Comparison of ENCODE assay signal across 22 cellular contexts in the genomic region with DNA sequence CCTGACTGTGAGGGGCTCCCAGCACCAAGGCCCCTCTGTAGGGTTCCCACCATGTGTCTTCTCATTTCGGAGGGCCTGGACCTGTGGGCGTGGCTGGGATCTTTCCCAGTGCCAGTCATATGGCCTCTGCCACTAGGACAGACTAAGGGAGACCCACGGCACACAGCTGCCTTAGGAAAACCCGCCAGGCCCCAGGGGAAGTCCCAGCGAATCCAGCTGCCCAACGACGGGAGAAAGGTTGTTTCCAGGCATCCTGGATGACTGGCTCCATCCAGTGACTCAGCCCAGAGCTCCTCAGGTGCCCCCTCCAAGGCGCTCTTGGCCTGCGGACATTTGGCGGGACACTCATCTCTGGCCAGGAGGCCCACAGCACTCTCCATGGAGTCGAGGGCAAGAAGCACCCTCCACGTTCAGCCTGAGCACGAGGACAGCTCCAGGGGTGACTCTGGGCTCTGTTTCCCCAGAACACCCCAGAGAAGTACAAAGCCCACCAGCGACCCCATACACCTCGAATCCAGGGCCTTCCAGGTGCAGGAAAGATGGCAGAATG. TPM values are rescaled to one million over a fixed set of nuclear protein-coding genes. Genes with fewer than 3 reads are reported as not detected.
DNase-seq lines count a peak whose midpoint lies in the region; ATAC-seq, FAIRE-seq and TF ChIP-seq lines count a peak whose summit lies in the region.
"Had no signal": no experiment of that assay in that cellular context is flagged by ENCODE, and none has a peak within 500 bp of the region (broad histone marks: within the 10 kb centered on the region; RNA-seq: fewer than 3 reads in every experiment).

No MANE protein-coding gene starts in this region.

- WGBS in mesenchymal stem cell: 85% methylated on average over 15 of the region's 15 CpGs
- WGBS in esophagus squamous epithelium, 2 donors: 90% methylated on average over 2 of the region's 15 CpGs; no CpG with 5 or more reads in 1 of the 2 donors

- H3K23ac ChIP-seq in mesenchymal stem cell (ENCODE audit: low read length in 2 of 2): no peak overlapping the region

- H4K8ac ChIP-seq in mesenchymal stem cell (ENCODE audit: low read length): no peak overlapping the region

- no peaks in the 10 kb centered on the region for H3K27me3 ChIP-seq in mesenchymal stem cell (ENCODE audit: control insufficient read depth in 1 of 2, insufficient read depth in 1 of 2, low read length in 2 of 2)
- H3K27me3 ChIP-seq in esophagus squamous epithelium: no peaks in the 10 kb centered on the region
- H3K27me3 ChIP-seq: BE2C had no signal

- H3K9me3 ChIP-seq in mesenchymal stem cell (ENCODE audit: control insufficient read depth, low read length) (no peaks in the 10 kb centered on the region), esophagus squamous epithelium (no peaks in the 10 kb centered on the region)
- H3K9me3 ChIP-seq: BE2C had no signal

- DNase-seq in Right ventricle myocardium inferior (ENCODE audit: missing footprints) (peak; percentile 41), Right ventricle myocardium superior (no peak), RCC 7860 (ENCODE audit: low spot score) (peak; percentile 49), mesenchymal stem cell (no peak), esophagus squamous epithelium (lab: John Stamatoyannopoulos, UW) (no peak), DMS153 (lab: John Stamatoyannopoulos, UW) (no peak), middle frontal gyrus (ENCODE audit: extremely low spot score, low spot score) (no peak)
- DNase-seq: 8988T; BE2C; CD8-positive, alpha-beta T cell; KBM-7; NCI-H1048; NCI-H1436 treated with DMSO at 0.1 percent for 48 hours; NCI-H2081; NCI-H2171 treated with DMSO at 0.1 percent for 48 hours; NCI-H446; NCI-H69; SIG-M5 had no signal

- H2AFZ ChIP-seq in mesenchymal stem cell (ENCODE audit: low read depth, low read length): no peak overlapping the region

- peak overlapping the region; percentile 27 for H2AK5ac ChIP-seq in mesenchymal stem cell (ENCODE audit: low read length, severe bottlenecking)

- no peak overlapping the region for H3K4me3 ChIP-seq in mesenchymal stem cell (ENCODE audit: insufficient read depth in 1 of 2, low read depth in 1 of 2, low read length in 2 of 2)
- H3K4me3 ChIP-seq in esophagus squamous epithelium: no peak overlapping the region

- H2BK5ac ChIP-seq in mesenchymal stem cell (ENCODE audit: low read depth, low read length, poor library complexity, severe bottlenecking): no peak overlapping the region

- no peak overlapping the region for H2BK15ac ChIP-seq in mesenchymal stem cell (ENCODE audit: low read depth, poor library complexity, severe bottlenecking)

- ATAC-seq in Right ventricle myocardium inferior: no peak
- no peak for ATAC-seq in Right ventricle myocardium superior (ENCODE audit: poor library complexity)
- no peak for ATAC-seq in GM21576 (IDR thresholded peaks at IDR 0.05; ENCODE audit: unreplicated experiment)
- ATAC-seq: CD8-positive, alpha-beta T cell; SK-N-SH treated with all-trans-retinoic acid at 6 μM for 48 hours had no signal

- H3K27ac ChIP-seq in mesenchymal stem cell (ENCODE audit: low read length, poor library complexity, severe bottlenecking): no peak overlapping the region
- H3K27ac ChIP-seq in esophagus squamous epithelium: no peak overlapping the region

- H3K36me3 ChIP-seq in mesenchymal stem cell (ENCODE audit: control insufficient read depth in 1 of 2, insufficient read depth in 2 of 2, low read depth in 1 of 2, low read length in 2 of 2) (peaks cover 0 to 9% of the 10 kb centered on the region in 2 experiments), esophagus squamous epithelium (no peaks in the 10 kb centered on the region)
- H3K36me3 ChIP-seq: BE2C had no signal

- intact Hi-C loops in Right ventricle myocardium inferior (cut with DNase I): no loop called here
- intact Hi-C loops in Right ventricle myocardium superior (cut with DNase I): no loop called here
- intact Hi-C loops in esophagus squamous epithelium (cut with DNase I): no loop called here

- no peak for FAIRE-seq in RCC 7860 (lab: Jason Lieb, UNC)
- FAIRE-seq: GM12891, H54 had no signal

- no peak overlapping the region for H3K4ac ChIP-seq in mesenchymal stem cell (ENCODE audit: low read depth in 1 of 2, low read length in 2 of 2)

- TF ChIP-seq CTCF in esophagus squamous epithelium (IDR thresholded peaks at IDR 0.05): no peak

- no peak overlapping the region for H2BK12ac ChIP-seq in mesenchymal stem cell (ENCODE audit: low read length in 2 of 2)

- H3K9ac ChIP-seq in mesenchymal stem cell (ENCODE audit: low read length): no peak overlapping the region

- H3K4me2 ChIP-seq in mesenchymal stem cell (ENCODE audit: low read length, poor library complexity, severe bottlenecking): no peak overlapping the region

- H3K4me1 ChIP-seq in mesenchymal stem cell (ENCODE audit: control insufficient read depth, insufficient read depth, low read depth, low read length) (peaks cover 25% of the 10 kb centered on the region), esophagus squamous epithelium (no peaks in the 10 kb centered on the region)
- H3K4me1 ChIP-seq: BE2C had no signal

- H3K18ac ChIP-seq in mesenchymal stem cell (ENCODE audit: low read depth in 1 of 2, low read length in 2 of 2): no peak overlapping the region

- TF ChIP-seq POLR2A in esophagus squamous epithelium (IDR thresholded peaks at IDR 0.05): no peak

- H2BK120ac ChIP-seq in mesenchymal stem cell (ENCODE audit: low read depth, low read length): no peak overlapping the region

- no peak overlapping the region for H4K91ac ChIP-seq in mesenchymal stem cell (ENCODE audit: low read length)

- H3K14ac ChIP-seq in mesenchymal stem cell (ENCODE audit: low read length in 2 of 2): no peak overlapping the region

- no peaks in the 10 kb centered on the region for H3K79me1 ChIP-seq in mesenchymal stem cell (replicated peaks; ENCODE audit: low read length, poor library complexity, severe bottlenecking)

RNA-seq across cellular contexts. Expression of a gene that starts 39.9 kb away (rescaled TPM):
- 22.3 TPM for total RNA-seq in Right ventricle myocardium inferior
- 23.0 TPM for total RNA-seq in Right ventricle myocardium superior
- polyA plus RNA-seq in mesenchymal stem cell (2013, experiment 1 of 2): 9.8 TPM
- polyA plus RNA-seq in mesenchymal stem cell (2013, experiment 2 of 2): 9.5 TPM
- 10 to 100 TPM; 14.9 to 27.3 (median 16.7) TPM for total RNA-seq in esophagus squamous epithelium

Comparison
In these comparisons a context has a peak if more than half of its experiments do, and no peak if none do; other contexts are left out.
1. DNase-seq: peak in Right ventricle myocardium inferior (single experiment) and RCC 7860 (single experiment); none in Right ventricle myocardium superior (single experiment), mesenchymal stem cell (single experiment), esophagus squamous epithelium (single experiment), DMS153 (single experiment) and middle frontal gyrus (single experiment).